In genomic region chr6:105941616-105942412, GRCh38 we compare ENCODE assay signal across 1 cellular context.
TF ChIP-seq lines count a peak whose summit lies in the region.

No MANE protein-coding gene starts in this region.

TF ChIP-seq in HEK293, 187 proteins besides CTCF, POLR2A, EP300 and RAD21 (continued from another document):
- no peak for TF ChIP-seq ZBTB17 (tag by site-specific recombination; IDR thresholded peaks at IDR 0.05)
